8 cellular contexts compared by ENCODE assay signal in genomic region chr1:186806477-186806876, GRCh38. TPM values are rescaled to one million over a fixed set of nuclear protein-coding genes. Genes with fewer than 3 reads are reported as not detected.
DNase-seq lines count a peak whose midpoint lies in the region; ATAC-seq, FAIRE-seq and TF ChIP-seq lines count a peak whose summit lies in the region.
"Had no signal": no experiment of that assay in that cellular context is flagged by ENCODE, and none has a peak within 500 bp of the region (broad histone marks: within the 10 kb centered on the region; RNA-seq: fewer than 3 reads in every experiment).

No MANE protein-coding gene starts in this region.

- no peaks in the 10 kb centered on the region for H3K36me3 ChIP-seq in HepG2 (replicated peaks in 1 of 2; ENCODE audit: control insufficient read depth in 1 of 2, insufficient read depth in 2 of 2, low read length in 2 of 2)

- FAIRE-seq in TTC549 (lab: Jason Lieb, UNC), result peak; percentile 51
- FAIRE-seq in HepG2 (lab: Jason Lieb, UNC), result no peak

- H2AFZ ChIP-seq in HepG2 (ENCODE audit: low read length), result no peak overlapping the region

- no peak overlapping the region for H3K4me2 ChIP-seq in HepG2 (ENCODE audit: low read depth, low read length)

- DNase-seq in GM12864 (ENCODE audit: low read depth) (no peak), HepG2 (ENCODE audit: low spot score) (peak; percentile 5), NCI-H128 (lab: John Stamatoyannopoulos, UW; ENCODE audit: unreplicated experiment) (no peak), NCI-H1092 treated with DMSO at 0.1 percent for 48 hours (lab: John Stamatoyannopoulos, UW) (no peak)
- DNase-seq in stimulated activated CD4-positive, alpha-beta T cell treated with anti-CD3 and anti-CD28 coated beads, Interleukin-4, amount 100 ng/mL, for 4 hours, result no peak
- DNase-seq: NCI-H2171 had no signal

- no peak for TF ChIP-seq RAD21 in HepG2 (CRISPR knock-in tag; IDR thresholded peaks at IDR 0.05)

- H3K27me3 ChIP-seq in HepG2 (ENCODE audit: control insufficient read depth in 1 of 2, insufficient read depth in 2 of 2, low read length in 2 of 2), result no peaks in the 10 kb centered on the region

- TF ChIP-seq EP300 in HepG2 (IDR thresholded peaks at IDR 0.05; ENCODE audit: low read depth in 2 of 2, low read length in 2 of 2) (no peak), HepG2 (CRISPR knock-in tag; IDR thresholded peaks at IDR 0.05; ENCODE audit: borderline replicate concordance) (no peak)

- intact Hi-C loops in HepG2 (cut with micrococcal nuclease; ENCODE audit: unreplicated experiment), result loop anchor here (1.0 kb wide), 2 partner anchors 201 to 324 kb away; no protein-coding TSS in a partner anchor

- no peaks in the 10 kb centered on the region for H3K79me2 ChIP-seq in HepG2 (ENCODE audit: insufficient read depth, low read length)

- TF ChIP-seq CTCF in GM12864 (IDR thresholded peaks at IDR 0.05; ENCODE audit: low read depth, low read length, missing control alignments), result peak; percentile 49
- peak; percentile 39 for TF ChIP-seq CTCF in HepG2 (CRISPR knock-in tag; IDR thresholded peaks at IDR 0.05)

- H3K9me3 ChIP-seq in HepG2 (ENCODE audit: low read length), result no peaks in the 10 kb centered on the region

- H4K20me1 ChIP-seq in HepG2 (ENCODE audit: insufficient read depth, low read length), result no peaks in the 10 kb centered on the region

- TF ChIP-seq POLR2A in HepG2 (IDR thresholded peaks at IDR 0.05; ENCODE audit: insufficient read depth in 1 of 2, low read depth in 2 of 2, low read length in 2 of 2), result no peak

- in situ Hi-C loops in HepG2 (cut with HindIII; ENCODE audit: extremely low pct_ligation_motif_present, low pct_unique_long_range_greater_than_20kb), result no loop called here

- H3K4me3 ChIP-seq in GM12864 (ENCODE audit: low read depth, low read length), result no peak overlapping the region
- no peak overlapping the region for H3K4me3 ChIP-seq in HepG2 (replicated peaks in 1 of 3; ENCODE audit: insufficient read depth in 1 of 3, low read depth in 2 of 3, low read length in 3 of 3)

- no TSS peak for BruUV-seq in HepG2 (replicated peaks; lab: Mats Ljungman, UMichigan)

- no peaks in the 10 kb centered on the region for H3K4me1 ChIP-seq in HepG2 (ENCODE audit: insufficient read depth, low read length)

- peak; percentile 44 for ATAC-seq in HG03039 (IDR thresholded peaks at IDR 0.05; ENCODE audit: unreplicated experiment)
- peak; percentile 63 for ATAC-seq in HepG2

- H3K9ac ChIP-seq in HepG2 (ENCODE audit: insufficient read depth, low read depth, low read length), result no peak overlapping the region

- POLR2A ChIA-PET in HepG2 (lab: Yijun Ruan, JAX), result no interaction called here

- WGBS in HepG2 (ENCODE audit: low lambda C conversion rate), result 0% methylated on average over 3 of the region's 3 CpGs

- CTCF ChIA-PET in HepG2 (lab: Yijun Ruan, JAX; ENCODE audit: low intra/inter-chr PET ratio, low total read pairs), result no interaction called here

- H3K27ac ChIP-seq in HepG2 (ENCODE audit: extremely low read length, insufficient read depth, low read length), result no peak overlapping the region

TF ChIP-seq in HepG2, 621 proteins besides CTCF, POLR2A, EP300 and RAD21:
- no peak for TF ChIP-seq ZNF7 (CRISPR knock-in tag; IDR thresholded peaks at IDR 0.05)
- TF ChIP-seq ZNF652 (CRISPR knock-in tag; IDR thresholded peaks at IDR 0.05; ENCODE audit: borderline replicate concordance, low read depth), result no peak
- TF ChIP-seq STAG1 (CRISPR knock-in tag; IDR thresholded peaks at IDR 0.05), result peak; percentile 40
TF ChIP-seq in HepG2: peak in this region for 1.

RNA-seq across cellular contexts. Expression of gene PLA2G4A, which starts 22.3 kb away (rescaled TPM):
- not detected in 2 replicates for total RNA-seq in HepG2 (2016; rRNA removed; fragmentation: Illumina TruSeq; extraction: Trizol)
- not detected in 2 replicates for total RNA-seq in HepG2 (2016; cell fraction: cytosol; rRNA removed; fragmentation: Illumina TruSeq; extraction: Trizol; ENCODE audit: low read depth)
- total RNA-seq in HepG2 (2016; cell fraction: insoluble cytoplasmic fraction; rRNA removed; fragmentation: Illumina TruSeq; extraction: Trizol), result not detected in 2 replicates
- not detected in 2 replicates for total RNA-seq in HepG2 (2016; cell fraction: membrane; rRNA removed; fragmentation: Illumina TruSeq; extraction: Trizol)
- total RNA-seq in HepG2 (2016; cell fraction: nucleus; rRNA removed; fragmentation: Illumina TruSeq; extraction: Trizol), result not detected in 2 replicates
- not detected in 2 replicates for polyA plus RNA-seq in HepG2 (2011; rRNA removed)
- polyA plus RNA-seq in HepG2 (2011; cell fraction: cytosol; rRNA removed), result 0.03 TPM in 1 of 2 replicates, not detected in the other
- polyA plus RNA-seq in HepG2 (2011; cell fraction: nucleus; rRNA removed), result not detected in 2 replicates
- polyA plus RNA-seq in HepG2 (2012), result not detected in 2 replicates
- polyA plus RNA-seq in HepG2 (2016; cell fraction: cytosol; fragmentation: Illumina TruSeq; extraction: Trizol; ENCODE audit: low read depth), result not detected in 2 replicates
- not detected in 2 replicates for polyA plus RNA-seq in HepG2 (2016; cell fraction: insoluble cytoplasmic fraction; fragmentation: Illumina TruSeq; extraction: Trizol; ENCODE audit: low read depth)
- polyA plus RNA-seq in HepG2 (2016; cell fraction: membrane; fragmentation: Illumina TruSeq; extraction: Trizol; ENCODE audit: low read depth), result not detected in 2 replicates
- polyA plus RNA-seq in HepG2 (2016; cell fraction: nucleus; fragmentation: Illumina TruSeq; extraction: Trizol; ENCODE audit: insufficient read depth, low read depth), result not detected in 2 replicates
- polyA minus RNA-seq in HepG2 (2011; rRNA and poly(A)+ RNA removed; ENCODE audit: low replicate concordance), result 28.7 TPM in 1 of 2 replicates, not detected in the other
- polyA minus RNA-seq in HepG2 (2011; cell fraction: cytosol; rRNA and poly(A)+ RNA removed), result not detected in 2 replicates
- 0.52 TPM in 1 of 2 replicates, not detected in the other for polyA minus RNA-seq in HepG2 (2011; cell fraction: nucleus; rRNA and poly(A)+ RNA removed)
